ENCODE assay signal across 1 cellular context in the genomic region with DNA sequence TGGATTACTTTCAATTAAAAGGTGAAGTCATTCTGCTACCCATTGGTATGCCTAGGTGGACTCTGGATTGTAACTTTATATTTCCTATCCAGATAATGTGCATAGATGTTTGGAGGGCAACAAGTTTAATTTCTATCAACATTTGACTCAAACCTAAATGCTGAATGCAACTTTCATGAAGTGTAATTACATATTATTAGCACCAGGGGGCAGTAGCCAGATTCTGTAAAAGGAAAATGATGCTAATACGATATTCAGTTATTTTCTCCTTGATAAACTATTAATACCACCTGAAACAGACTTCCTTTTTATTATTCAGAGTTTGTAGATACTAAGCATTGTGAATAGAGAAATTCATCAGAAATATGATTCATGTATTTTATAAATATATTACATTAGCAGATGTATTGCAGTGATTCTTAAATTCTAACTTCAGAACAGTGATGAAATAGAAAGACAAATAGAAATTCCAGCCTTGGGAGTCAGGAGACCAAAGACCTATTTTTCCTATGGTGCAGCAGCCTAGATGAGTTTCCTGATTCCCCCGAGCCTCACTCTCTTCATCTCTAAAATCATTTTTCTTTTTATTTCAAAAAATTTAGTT.
TF ChIP-seq lines count a peak whose summit lies in the region.

No MANE protein-coding gene starts in this region.

TF ChIP-seq in Ishikawa, 13 proteins besides CTCF, POLR2A, EP300 and RAD21 (continued from another document):
- TF ChIP-seq REST (IDR thresholded peaks at IDR 0.05; ENCODE audit: low read depth) (no peak), EGR1 (IDR thresholded peaks at IDR 0.05) (no peak)
